Comparison of ENCODE assay signal across 26 cellular contexts in the genomic region with DNA sequence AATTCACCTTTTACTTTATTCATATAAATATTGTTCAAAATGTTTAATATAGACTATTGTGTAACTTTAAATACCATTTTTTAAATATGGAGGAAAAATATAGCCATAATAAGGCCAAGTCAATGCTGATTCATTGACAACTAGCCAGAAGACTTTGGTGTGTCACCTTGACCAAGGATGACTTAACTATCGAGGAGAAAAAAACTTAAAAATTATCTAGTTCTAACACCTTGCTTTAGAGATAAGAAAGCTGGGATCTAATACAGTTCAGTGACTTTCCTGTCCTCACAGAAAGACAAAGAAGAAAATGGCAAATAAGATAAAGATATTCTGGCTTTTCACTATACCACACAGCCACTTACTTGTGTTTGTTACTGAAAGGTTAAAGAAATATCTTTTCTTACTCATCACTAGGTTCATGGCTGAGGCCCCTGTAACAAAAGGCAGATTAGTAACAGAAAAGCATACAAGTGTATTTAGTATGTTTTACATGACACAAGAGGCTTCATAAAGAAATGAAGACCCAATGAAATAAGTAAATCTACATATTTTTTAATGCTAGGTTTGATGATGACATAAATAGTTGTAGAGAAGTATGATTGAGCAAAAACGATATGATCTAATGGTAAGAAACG.
"Had no signal": no experiment of that assay in that cellular context is flagged by ENCODE, and none has a peak within 500 bp of the region (broad histone marks: within the 10 kb centered on the region; RNA-seq: fewer than 3 reads in every experiment).

No MANE protein-coding gene starts in this region.

- H3K27me3 ChIP-seq: left lung, pancreas, sigmoid colon, spleen, suprapubic skin, tibial artery, upper lobe of right lung had no signal

- ATAC-seq: left colon; left lung; lower lobe of right lung; naive thymus-derived CD8-positive, alpha-beta T cell; pancreas; right cardiac atrium; stimulated activated effector memory CD8-positive, alpha-beta T cell treated with anti-CD3 and anti-CD28 coated beads, Interleukin-12 subunit alpha, Interleukin-12 subunit beta, amount 100 ng/mL, for 72 hours; upper lobe of right lung had no signal

- H3K9me3 ChIP-seq: left lung, lower lobe of right lung, pancreas, prostate gland, sigmoid colon, spleen, suprapubic skin, thoracic aorta, tibial artery, upper lobe of right lung had no signal

- H3K4me3 ChIP-seq: left lung, lower lobe of right lung, pancreas, prostate gland, sigmoid colon, spleen, suprapubic skin, thoracic aorta, tibial artery, upper lobe of right lung had no signal

- H3K27ac ChIP-seq: left lung, lower lobe of right lung, pancreas, prostate gland, sigmoid colon, spleen, suprapubic skin, thoracic aorta, tibial artery, upper lobe of right lung had no signal

- H3K4me1 ChIP-seq: left lung, lower lobe of right lung, pancreas, prostate gland, sigmoid colon, spleen, suprapubic skin, tibial artery, upper lobe of right lung had no signal

- H3K36me3 ChIP-seq: left lung, lower lobe of right lung, pancreas, prostate gland, sigmoid colon, spleen, suprapubic skin, thoracic aorta, tibial artery, upper lobe of right lung had no signal

- DNase-seq: hypothalamus; immature natural killer cell; kidney; left colon; left lung; lower lobe of right lung; mammary epithelial cell; mesenchymal stem cell; naive thymus-derived CD8-positive, alpha-beta T cell; nucleus accumbens; pancreas; posterior cingulate gyrus; retina; right cardiac atrium; sigmoid colon; small intestine; spleen; stimulated activated CD4-positive, alpha-beta T cell treated with anti-CD3 and anti-CD28 coated beads, Interleukin-4, amount 100 ng/mL, for 24 hours; stimulated activated naive CD4-positive, alpha-beta T cell; tibial artery; trophoblast cell; upper lobe of right lung had no signal
